ENCODE assay signal across 10 cellular contexts in the genomic region with DNA sequence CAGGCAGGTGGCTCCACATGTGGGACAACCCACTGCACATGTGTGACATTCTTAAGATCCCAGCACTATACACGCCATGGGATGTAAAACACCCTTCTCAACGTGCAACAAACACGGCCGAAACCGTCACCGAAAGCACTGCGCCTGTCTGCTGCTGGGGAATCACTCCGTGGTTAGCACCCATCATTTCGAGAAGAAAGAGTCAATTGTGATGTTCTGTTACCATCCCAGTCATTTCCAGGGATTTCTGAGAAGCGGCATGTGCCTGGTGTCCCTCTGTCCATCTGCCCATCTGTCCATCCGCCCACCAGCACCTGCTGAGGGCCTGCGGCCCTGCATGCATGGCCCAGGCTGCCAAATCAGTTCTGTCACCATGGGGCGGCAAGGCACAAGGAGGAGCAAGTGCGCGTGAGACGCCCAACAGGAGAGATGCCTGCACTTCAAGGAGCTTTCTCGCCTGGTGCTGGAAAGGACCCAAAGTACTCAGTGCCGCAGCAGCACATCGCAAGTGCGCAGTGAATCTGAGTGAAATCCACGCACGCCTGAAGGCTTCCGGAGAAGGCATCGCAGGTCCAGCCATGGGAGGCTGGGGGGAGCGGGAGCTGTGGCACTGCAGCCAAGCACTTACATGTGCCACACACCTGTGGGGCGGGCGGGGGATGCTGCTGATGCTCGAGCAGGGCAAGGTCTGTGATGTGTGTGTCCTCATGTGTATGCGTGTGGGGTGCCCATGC. TPM values are rescaled to one million over a fixed set of nuclear protein-coding genes. Genes with fewer than 3 reads are reported as not detected.
A peak's percentile ranks its signal among the peaks of the same experiment; 100 is the strongest.
DNase-seq lines count a peak whose midpoint lies in the region; ATAC-seq lines count a peak whose summit lies in the region.
"Had no signal": no experiment of that assay in that cellular context is flagged by ENCODE, and none has a peak within 500 bp of the region (broad histone marks: within the 10 kb centered on the region; RNA-seq: fewer than 3 reads in every experiment).

No MANE protein-coding gene starts in this region.

- H3K27me3 Mint-ChIP-seq in immature natural killer cell (ENCODE audit: low read depth in 3 of 3) = no peaks in the 10 kb centered on the region

- peak overlapping the region in 4 of 6 donors; percentile 72 to 82 (median 78) for H3K27ac Mint-ChIP-seq in immature natural killer cell

- H3K4me1 Mint-ChIP-seq in immature natural killer cell = peaks cover 19 to 20% of the 10 kb centered on the region in 2 donors

- no peak for ATAC-seq in left cardiac atrium
- ATAC-seq in HG03045 (IDR thresholded peaks at IDR 0.05; ENCODE audit: unreplicated experiment) = peak; percentile 41

- no peaks in the 10 kb centered on the region for H3K36me3 Mint-ChIP-seq in immature natural killer cell

- peak; percentile 20 for DNase-seq in left cardiac atrium
- DNase-seq in cardiac septum (ENCODE audit: low spot score) = no peak
- no peak for DNase-seq in immature natural killer cell
- DNase-seq in NOMO-1 treated with DMSO at 0.1 percent for 48 hours (lab: John Stamatoyannopoulos, UW; ENCODE audit: unreplicated experiment) = no peak
- no peak for DNase-seq in ureter (ENCODE audit: low spot score)
- no peak for DNase-seq in UCSD-AML1 (lab: John Stamatoyannopoulos, UW; ENCODE audit: unreplicated experiment)
- DNase-seq in NCI-H345 (lab: John Stamatoyannopoulos, UW) = no peak
- DNase-seq: stimulated activated CD4-positive, alpha-beta T cell treated with anti-CD3 and anti-CD28 coated beads, Interleukin-15, amount 100 ng/mL, for 24 hours; stomach had no signal

- peak overlapping the region in 4 of 5 donors; percentile 79 to 86 (median 81) for H3K4me3 Mint-ChIP-seq in immature natural killer cell

- intact Hi-C loops in left cardiac atrium (cut with DNase I) (no loop called here), cardiac septum (cut with DNase I) (no loop called here)

- no peaks in the 10 kb centered on the region for H3K9me3 Mint-ChIP-seq in immature natural killer cell

RNA-seq across cellular contexts. Expression of gene VAV2, which starts 38.0 kb away (rescaled TPM):
- total RNA-seq in left cardiac atrium (1 to 10 TPM; 8.3 to 9.6 TPM), cardiac septum (8.1 TPM), ureter (38.9 TPM)
- under 1 TPM in 2 of 3 donors, not detected in 1; 0.12 to 0.28 TPM for polyA plus RNA-seq in immature natural killer cell
